Comparison of ENCODE assay signal across 8 cellular contexts in genomic region chr14:99393059-99393655, GRCh38.
DNase-seq lines count a peak whose midpoint lies in the region; ATAC-seq and TF ChIP-seq lines count a peak whose summit lies in the region.

No MANE protein-coding gene starts in this region.

- H3K27me3 Mint-ChIP-seq in CD14-positive monocyte (ENCODE audit: low read depth in 3 of 3) = peaks cover 0 to 4% (median 2%) of the 10 kb centered on the region in 3 donors
- H3K27me3 Mint-ChIP-seq in activated CD4-positive, alpha-beta T cell treated with anti-CD3 and anti-CD28 coated beads for 36 hours = no peaks in the 10 kb centered on the region

- H3K9me3 ChIP-seq in parathyroid adenoma (ENCODE audit: control insufficient read depth, low read length) = no peaks in the 10 kb centered on the region

- no peaks in the 10 kb centered on the region for H3K9me3 Mint-ChIP-seq in CD14-positive monocyte
- H3K9me3 Mint-ChIP-seq in activated CD4-positive, alpha-beta T cell treated with anti-CD3 and anti-CD28 coated beads for 36 hours (ENCODE audit: low read depth) = no peaks in the 10 kb centered on the region

- H3K36me3 ChIP-seq in parathyroid adenoma (ENCODE audit: control insufficient read depth, insufficient read depth, low read length) = no peaks in the 10 kb centered on the region

- CTCF ChIA-PET in activated CD4-positive, alpha-beta T cell treated with anti-CD3 and anti-CD28 coated beads for 36 hours (lab: Charles Lee) = interaction anchor here (0.6 to 12.6 kb wide), 19 partner anchors 9 to 1426 kb away, joined by 3 to 182 read pairs (median 4); no protein-coding TSS in a partner anchor

- no peak overlapping the region for H3K4me3 ChIP-seq in epithelial cell of esophagus (ENCODE audit: low read length)
- H3K4me3 ChIP-seq in parathyroid adenoma (ENCODE audit: low read depth, low read length) = no peak overlapping the region

- H3K27ac Mint-ChIP-seq in CD14-positive monocyte = peak overlapping the region in 1 of 7 donors; percentile 42
- H3K27ac Mint-ChIP-seq in activated CD4-positive, alpha-beta T cell treated with anti-CD3 and anti-CD28 coated beads for 36 hours = no peak overlapping the region

- no peaks in the 10 kb centered on the region for H3K27me3 ChIP-seq in parathyroid adenoma (ENCODE audit: control insufficient read depth, insufficient read depth, low read length)

- H3K4me1 Mint-ChIP-seq in CD14-positive monocyte = peaks cover 3% of the 10 kb centered on the region
- peaks cover 11% of the 10 kb centered on the region for H3K4me1 Mint-ChIP-seq in activated CD4-positive, alpha-beta T cell treated with anti-CD3 and anti-CD28 coated beads for 36 hours

- TF ChIP-seq CTCF in CD14-positive monocyte (IDR thresholded peaks at IDR 0.05) (peak; percentile 71), epithelial cell of esophagus (IDR thresholded peaks at IDR 0.05; ENCODE audit: insufficient read depth, low read depth, low read length, missing control alignments) (peak; percentile 87), parathyroid adenoma (IDR thresholded peaks at IDR 0.05) (peak; percentile 64)

- POLR2A ChIA-PET in activated CD4-positive, alpha-beta T cell treated with anti-CD3 and anti-CD28 coated beads for 36 hours (lab: Charles Lee) = no interaction called here

- intact Hi-C loops in CD14-positive monocyte (cut with micrococcal nuclease) = no loop called here
- intact Hi-C loops in activated CD4-positive, alpha-beta T cell treated with anti-CD3 and anti-CD28 coated beads for 36 hours (cut with DNase I, micrococcal nuclease) = loop anchor here (1.0 to 2.0 kb wide), 2 partner anchors 22 kb away; no protein-coding TSS in a partner anchor

- DNase-seq in CD14-positive monocyte (ENCODE audit: low spot score) = no peak
- DNase-seq in HuH-7 (ENCODE audit: low spot score) = peak; percentile 67
- DNase-seq in activated CD4-positive, alpha-beta T cell treated with anti-CD3 and anti-CD28 coated beads for 36 hours = peak; percentile 69
- peak; percentile 62 for DNase-seq in epithelial cell of esophagus (ENCODE audit: low read depth)
- DNase-seq in Ammon's horn (ENCODE audit: low spot score) = no peak

- H3K4me1 ChIP-seq in parathyroid adenoma = no peaks in the 10 kb centered on the region

- H3K36me3 Mint-ChIP-seq in CD14-positive monocyte = peaks cover 34 to 37% of the 10 kb centered on the region in 2 donors
- peaks cover 14% of the 10 kb centered on the region for H3K36me3 Mint-ChIP-seq in activated CD4-positive, alpha-beta T cell treated with anti-CD3 and anti-CD28 coated beads for 36 hours (ENCODE audit: low read depth)

- H3K4me2 ChIP-seq in parathyroid adenoma (ENCODE audit: low read length) = no peak overlapping the region

- H3K79me2 ChIP-seq in parathyroid adenoma = no peaks in the 10 kb centered on the region

- ATAC-seq in GM18868 (IDR thresholded peaks at IDR 0.05; ENCODE audit: unreplicated experiment) = peak; percentile 57
- ATAC-seq in activated CD4-positive, alpha-beta T cell treated with anti-CD3 and anti-CD28 coated beads for 36 hours = peak; percentile 54
- ATAC-seq in GM21717 (IDR thresholded peaks at IDR 0.05; ENCODE audit: unreplicated experiment) = no peak

- no peak overlapping the region for H3K9ac ChIP-seq in parathyroid adenoma

- H3K4me3 Mint-ChIP-seq in CD14-positive monocyte = no peak overlapping the region
- H3K4me3 Mint-ChIP-seq in activated CD4-positive, alpha-beta T cell treated with anti-CD3 and anti-CD28 coated beads for 36 hours = no peak overlapping the region

- no peak overlapping the region for H2AFZ ChIP-seq in parathyroid adenoma

- H3K27ac ChIP-seq in parathyroid adenoma = no peak overlapping the region

Comparison
In these comparisons a context has a peak if more than half of its experiments do, and no peak if none do; other contexts are left out.
1. DNase-seq: peak in HuH-7 (single experiment), activated CD4-positive, alpha-beta T cell treated with anti-CD3 and anti-CD28 coated beads for 36 hours (single experiment) and epithelial cell of esophagus (single experiment); none in CD14-positive monocyte (single experiment) and Ammon's horn (single experiment).
2. intact Hi-C loops: an anchor here in activated CD4-positive, alpha-beta T cell treated with anti-CD3 and anti-CD28 coated beads for 36 hours (1.0 to 2.0 kb wide); none called in CD14-positive monocyte.
3. Peak in every context shown above with its lines, with median percentiles within 50 percentile points of each other: CTCF ChIP-seq.